Comparison of ENCODE assay signal across 12 cellular contexts in genomic region chr3:170233532-170233931, GRCh38. TPM values are rescaled to one million over a fixed set of nuclear protein-coding genes. Genes with fewer than 3 reads are reported as not detected.
DNase-seq lines count a peak whose midpoint lies in the region; ATAC-seq, FAIRE-seq and TF ChIP-seq lines count a peak whose summit lies in the region.
"Had no signal": no experiment of that assay in that cellular context is flagged by ENCODE, and none has a peak within 500 bp of the region (broad histone marks: within the 10 kb centered on the region; RNA-seq: fewer than 3 reads in every experiment).

No MANE protein-coding gene starts in this region.

- TF ChIP-seq CTCF in breast epithelium (IDR thresholded peaks at IDR 0.05) (no peak), psoas muscle (IDR thresholded peaks at IDR 0.05) (no peak)

- H3K4me3 ChIP-seq in breast epithelium (no peak overlapping the region), psoas muscle (no peak overlapping the region)
- no peak overlapping the region for H3K4me3 ChIP-seq in effector memory CD4-positive, alpha-beta T cell (ENCODE audit: insufficient read depth, low read depth, low read length, poor library complexity, severe bottlenecking)

- H3K9me3 ChIP-seq in breast epithelium (no peaks in the 10 kb centered on the region), psoas muscle (no peaks in the 10 kb centered on the region)
- H3K9me3 ChIP-seq in effector memory CD4-positive, alpha-beta T cell (ENCODE audit: control insufficient read depth, low read length): no peaks in the 10 kb centered on the region

- ATAC-seq in left colon: peak; percentile 98
- ATAC-seq in psoas muscle: no peak
- ATAC-seq in GM19452 (IDR thresholded peaks at IDR 0.05; ENCODE audit: unreplicated experiment): no peak

- no peak for TF ChIP-seq POLR2A in breast epithelium (IDR thresholded peaks at IDR 0.05)

- DNase-seq in A172 (ENCODE audit: low spot score) (peak; percentile 49), HTR-8/SVneo (ENCODE audit: insufficient read length, low spot score) (peak; percentile 61), breast epithelium (ENCODE audit: low spot score in 2 of 2) (no peak), left colon (peak; percentile 19 to 28), psoas muscle (no peak), ureter (ENCODE audit: low spot score) (no peak)
- no peak for DNase-seq in effector memory CD4-positive, alpha-beta T cell
- DNase-seq: NCI-H2171 had no signal

- H3K4me1 ChIP-seq in breast epithelium: no peaks in the 10 kb centered on the region
- H3K4me1 ChIP-seq in psoas muscle: no peaks in the 10 kb centered on the region
- H3K4me1 ChIP-seq in effector memory CD4-positive, alpha-beta T cell (ENCODE audit: control insufficient read depth, insufficient read depth, low read length, poor library complexity, severe bottlenecking): no peaks in the 10 kb centered on the region

- intact Hi-C loops in breast epithelium (cut with DNase I; ENCODE audit: low total_unique reads): no loop called here
- intact Hi-C loops in left colon (cut with DNase I, micrococcal nuclease): no loop called here
- intact Hi-C loops in psoas muscle (cut with DNase I): no loop called here

- H3K27ac ChIP-seq in breast epithelium: peak overlapping the region; percentile 59 to 62
- no peak overlapping the region for H3K27ac ChIP-seq in psoas muscle
- no peak overlapping the region for H3K27ac ChIP-seq in effector memory CD4-positive, alpha-beta T cell (ENCODE audit: insufficient read depth, low read length, poor library complexity, severe bottlenecking)
- H3K27ac ChIP-seq: C4-2B, HL-60 had no signal

- WGBS in psoas muscle, 3 donors: 95 to 98% (median 98%) methylated on average over 7 of the region's 7 CpGs

- no peak for FAIRE-seq in HTR-8/SVneo (lab: Jason Lieb, UNC)
- FAIRE-seq: GM12892 had no signal

- H3K36me3 ChIP-seq in breast epithelium (no peaks in the 10 kb centered on the region), psoas muscle (ENCODE audit: insufficient read depth in 1 of 2, low read depth in 1 of 2) (peaks cover 6 to 23% of the 10 kb centered on the region in 2 donors)
- peaks cover 12% of the 10 kb centered on the region for H3K36me3 ChIP-seq in effector memory CD4-positive, alpha-beta T cell (ENCODE audit: control insufficient read depth, insufficient read depth, low read length)

- H3K27me3 ChIP-seq in breast epithelium (no peaks in the 10 kb centered on the region), psoas muscle (ENCODE audit: insufficient read depth in 3 of 3, low read length in 2 of 3) (no peaks in the 10 kb centered on the region)
- H3K27me3 ChIP-seq in effector memory CD4-positive, alpha-beta T cell (replicated peaks; ENCODE audit: control insufficient read depth, insufficient read depth, low read length, poor library complexity, severe bottlenecking): no peaks in the 10 kb centered on the region

RNA-seq across cellular contexts. Expression of gene PRKCI, which starts 11.3 kb away (rescaled TPM):
- 56.5 and 65.4 TPM in 2 replicates for total RNA-seq in A172 (2014; rRNA removed; shearing (Covaris generic))
- total RNA-seq in breast epithelium (10 to 100 TPM; 19.4 to 68.3 (median 61.9) TPM), left colon (10 to 100 TPM; 48.7 to 49.4 TPM), psoas muscle (10 to 100 TPM in 3 of 4 donors, 1 to 10 TPM in 1; 9.9 to 19.8 (median 14.8) TPM), ureter (65.5 TPM)
- 10 to 100 TPM in 1 of 3 donors, 1 to 10 TPM in 2; 7.3 to 14.2 (median 7.6) TPM for polyA plus RNA-seq in psoas muscle

RNA-seq across cellular contexts. Expression of gene PHC3, which starts 52.0 kb away (rescaled TPM):
- 18.5 and 19.8 TPM in 2 replicates for total RNA-seq in A172 (2014; rRNA removed; shearing (Covaris generic))
- total RNA-seq in breast epithelium: 100 to 1,000 TPM in 1 of 3 donors, 10 to 100 TPM in 2; 65.1 to 117 (median 87.2) TPM
- total RNA-seq in left colon: 10 to 100 TPM; 49.3 to 51.1 TPM
- 10 to 100 TPM; 35.2 to 41.7 (median 38.9) TPM for total RNA-seq in psoas muscle
- 1 to 10 TPM; 4.0 to 9.9 (median 4.0) TPM for polyA plus RNA-seq in psoas muscle
- total RNA-seq in ureter: 118 TPM

Comparison
In these comparisons a context has a peak if more than half of its experiments do, and no peak if none do; other contexts are left out.
1. DNase-seq: peak in A172 (single experiment), HTR-8/SVneo (single experiment) and left colon (2 of 2); none in breast epithelium (0 of 2), psoas muscle (0 of 2), effector memory CD4-positive, alpha-beta T cell (0 of 3) and ureter (single experiment).
2. H3K27ac ChIP-seq: peak in breast epithelium (2 of 2); none in psoas muscle (single experiment) and effector memory CD4-positive, alpha-beta T cell (single experiment).